33 cellular contexts compared by ENCODE assay signal in the genomic region with DNA sequence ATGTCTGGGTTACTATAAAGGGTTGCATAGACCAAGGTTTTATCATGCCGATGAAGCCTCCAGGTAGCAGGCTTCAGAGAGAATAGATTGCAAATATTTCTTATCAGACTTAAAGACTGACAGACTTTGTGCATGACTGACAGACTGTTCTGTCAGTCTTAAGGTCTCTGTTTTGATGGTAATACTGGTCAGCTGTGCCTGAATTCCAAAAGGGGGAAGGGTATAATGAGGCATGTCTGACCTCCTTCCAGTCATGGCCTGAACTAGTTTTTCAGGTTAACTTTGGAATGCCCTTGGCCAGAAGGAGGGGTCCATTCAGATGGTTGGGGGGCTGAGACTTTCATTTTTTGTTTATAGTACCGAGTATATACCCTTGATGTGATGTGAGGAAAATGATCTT. TPM values are rescaled to one million over a fixed set of nuclear protein-coding genes. Genes with fewer than 3 reads are reported as not detected.
"Had no signal": no experiment of that assay in that cellular context is flagged by ENCODE, and none has a peak within 500 bp of the region (broad histone marks: within the 10 kb centered on the region; RNA-seq: fewer than 3 reads in every experiment).

No MANE protein-coding gene starts in this region.

- H3K27me3 ChIP-seq: foreskin keratinocyte had no signal

- H3K4me1 Mint-ChIP-seq: activated T-helper 17 cell treated with anti-CD3 and anti-CD28 coated beads, Interleukin-2, amount 50 U/mL, for 72 hours had no signal

- H3K9me3 Mint-ChIP-seq: activated B cell treated with CpG ODN at 0.5 μM for 24 hours; activated CD8-positive, alpha-beta T cell treated with anti-CD3 and anti-CD28 coated beads for 36 hours; activated T-cell treated with anti-CD3 and anti-CD28 coated beads, Interleukin-2, amount 50 U/mL, for 4 hours; activated T-helper 17 cell treated with anti-CD3 and anti-CD28 coated beads, Interleukin-2, amount 50 U/mL, for 72 hours; effector memory CD8-positive, alpha-beta T cell; T-helper 2 cell treated with Interferon-gamma antibody and Interleukin-4, amounts not matched to agents 5 μg/mL and 100 μg/mL, for 36 hours had no signal

- H3K27ac Mint-ChIP-seq: activated B cell treated with CpG ODN at 0.5 μM for 24 hours; activated CD8-positive, alpha-beta T cell treated with anti-CD3 and anti-CD28 coated beads for 36 hours; activated naive CD8-positive, alpha-beta T cell; activated T-helper 17 cell treated with anti-CD3 and anti-CD28 coated beads, Interleukin-2, amount 50 U/mL, for 72 hours; effector memory CD8-positive, alpha-beta T cell; T-helper 17 cell; T-helper 2 cell treated with Interferon-gamma antibody and Interleukin-4, amounts not matched to agents 5 μg/mL and 100 μg/mL, for 36 hours had no signal

- H3K4me3 ChIP-seq: esophagus muscularis mucosa, gastrocnemius medialis, heart left ventricle had no signal

- H3K4me3 Mint-ChIP-seq: activated B cell treated with CpG ODN at 0.5 μM for 24 hours; activated CD8-positive, alpha-beta T cell treated with anti-CD3 and anti-CD28 coated beads for 36 hours; activated naive CD8-positive, alpha-beta T cell; activated T-cell treated with anti-CD3 and anti-CD28 coated beads, Interleukin-2, amount 50 U/mL, for 4 hours; activated T-helper 17 cell treated with anti-CD3 and anti-CD28 coated beads, Interleukin-2, amount 50 U/mL, for 72 hours; effector memory CD8-positive, alpha-beta T cell; T-helper 2 cell treated with Interferon-gamma antibody and Interleukin-4, amounts not matched to agents 5 μg/mL and 100 μg/mL, for 36 hours had no signal

- DNase-seq: activated B cell treated with CpG ODN at 0.5 μM for 24 hours; activated CD4-positive, alpha-beta T cell treated with anti-CD3 and anti-CD28 coated beads for 48 hours; activated CD4-positive, alpha-beta T cell treated with anti-CD3 and anti-CD28 coated beads, Interleukin-2, amount 50 U/mL, for 1 hour; activated CD4-positive, alpha-beta T cell treated with anti-CD3 and anti-CD28 coated beads, Interleukin-2, amount 50 U/mL, for 48 hours; activated CD8-positive, alpha-beta memory T cell treated with anti-CD3 and anti-CD28 coated beads for 24 hours; activated CD8-positive, alpha-beta T cell treated with anti-CD3 and anti-CD28 coated beads for 36 hours; activated effector memory CD4-positive, alpha-beta T cell treated with Interleukin-2 at 50 U/mL for 16 hours; activated gamma-delta T cell treated with Interleukin-2 at 50 U/mL for 16 hours; activated naive CD4-positive, alpha-beta T cell treated with anti-CD3 and anti-CD28 coated beads, Interleukin-2, amount 50 U/mL, for 16 hours; activated naive CD4-positive, alpha-beta T cell treated with Interleukin-2 at 50 U/mL for 16 hours; activated T-cell treated with anti-CD3 and anti-CD28 coated beads, Interleukin-2, amount 50 U/mL, for 4 hours; amniotic stem cell; anterior cingulate cortex; caudate nucleus; cortex of kidney; effector CD4-positive, alpha-beta T cell; effector memory CD8-positive, alpha-beta T cell; erythroblast; gastrocnemius medialis; glutamatergic neuron; heart left ventricle; T-helper 17 cell; T1000; WERI-Rb-1 had no signal

- H3K27ac ChIP-seq: esophagus muscularis mucosa, foreskin keratinocyte, gastrocnemius medialis, heart left ventricle, WERI-Rb-1 had no signal

- H3K36me3 ChIP-seq: esophagus muscularis mucosa, gastrocnemius medialis, heart left ventricle, WERI-Rb-1 had no signal

- H3K9me3 ChIP-seq: esophagus muscularis mucosa, gastrocnemius medialis, heart left ventricle had no signal

- ATAC-seq: activated CD4-positive, CD25-positive, alpha-beta regulatory T cell treated with anti-CD3 and anti-CD28 coated beads, Interleukin-2, amount 50 U/mL, for 24 hours; activated CD8-positive, alpha-beta T cell treated with anti-CD3 and anti-CD28 coated beads for 36 hours; activated T-cell treated with anti-CD3 and anti-CD28 coated beads, Interleukin-2, amount 50 U/mL, for 4 hours; activated T-helper 17 cell treated with anti-CD3 and anti-CD28 coated beads, Interleukin-2, amount 50 U/mL, for 72 hours; effector memory CD8-positive, alpha-beta T cell; gastrocnemius medialis; heart left ventricle; T-helper 17 cell had no signal

- H3K36me3 Mint-ChIP-seq: activated naive CD8-positive, alpha-beta T cell had no signal

RNA-seq across cellular contexts. Expression of gene THRSP, which starts 35.9 kb away (rescaled TPM):
- total RNA-seq: activated B cell treated with CpG ODN at 0.5 μM for 24 hours; activated CD8-positive, alpha-beta T cell treated with anti-CD3 and anti-CD28 coated beads for 36 hours; activated T-cell treated with anti-CD3 and anti-CD28 coated beads, Interleukin-2, amount 50 U/mL, for 4 hours; activated T-helper 17 cell treated with anti-CD3 and anti-CD28 coated beads, Interleukin-2, amount 50 U/mL, for 72 hours; astrocyte; chondrocyte; dermis blood vessel endothelial cell; esophagus muscularis mucosa; foreskin keratinocyte; T-helper 17 cell had no signal
- polyA plus RNA-seq: foreskin keratinocyte had no signal
